18 cellular contexts compared by ENCODE assay signal in the genomic region with DNA sequence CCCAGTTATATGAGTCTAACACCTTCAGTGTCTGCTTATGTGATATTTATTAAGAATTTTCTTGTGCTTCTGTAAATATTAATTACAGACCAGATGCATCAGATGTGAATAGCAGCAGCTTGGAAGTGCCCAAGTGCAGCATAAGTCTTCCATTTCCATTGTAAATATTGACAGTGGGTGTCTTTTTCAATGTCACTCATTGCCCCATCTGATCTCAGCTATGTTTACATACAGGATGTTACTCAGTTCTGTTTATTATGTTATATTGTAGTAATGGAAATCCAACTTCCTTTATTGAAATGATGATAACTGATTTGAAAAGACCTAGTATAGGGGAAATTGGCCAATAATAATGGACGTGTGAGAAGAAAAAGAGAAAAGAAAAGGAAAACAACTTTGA.
DNase-seq lines count a peak whose midpoint lies in the region; ATAC-seq, FAIRE-seq and TF ChIP-seq lines count a peak whose summit lies in the region.
"Had no signal": no experiment of that assay in that cellular context is flagged by ENCODE, and none has a peak within 500 bp of the region (broad histone marks: within the 10 kb centered on the region; RNA-seq: fewer than 3 reads in every experiment).

No MANE protein-coding gene starts in this region.

- H2BK12ac ChIP-seq in neuronal stem cell (ENCODE audit: low read length): no peak overlapping the region

- in situ Hi-C loops in HepG2 (cut with HindIII; ENCODE audit: extremely low pct_ligation_motif_present, low pct_unique_long_range_greater_than_20kb): no loop called here

- H3K27me3 ChIP-seq in HepG2 (ENCODE audit: control insufficient read depth in 1 of 2, insufficient read depth in 2 of 2, low read length in 2 of 2) (no peaks in the 10 kb centered on the region), right lobe of liver (no peaks in the 10 kb centered on the region), esophagus squamous epithelium (no peaks in the 10 kb centered on the region), neuronal stem cell (ENCODE audit: control insufficient read depth in 3 of 3, insufficient read depth in 3 of 3, low read depth in 1 of 3, low read length in 3 of 3) (peaks cover 0 to 2% (median 0%) of the 10 kb centered on the region in 3 experiments)

- H3K79me1 ChIP-seq in neuronal stem cell (ENCODE audit: low read depth, low read length): no peaks in the 10 kb centered on the region

- intact Hi-C loops in HepG2 (cut with micrococcal nuclease; ENCODE audit: unreplicated experiment): no loop called here
- intact Hi-C loops in right lobe of liver (cut with DNase I): no loop called here
- intact Hi-C loops in esophagus squamous epithelium (cut with DNase I): no loop called here

- H3K4me1 ChIP-seq in HepG2 (ENCODE audit: insufficient read depth, low read length) (peaks cover 31% of the 10 kb centered on the region), right lobe of liver (no peaks in the 10 kb centered on the region), esophagus squamous epithelium (peaks cover 0 to 14% (median 0%) of the 10 kb centered on the region in 3 donors), neuronal stem cell (ENCODE audit: control insufficient read depth in 2 of 2, insufficient read depth in 1 of 2, low read depth in 1 of 2, low read length in 2 of 2) (no peaks in the 10 kb centered on the region)

- no peaks in the 10 kb centered on the region for H3K79me2 ChIP-seq in HepG2 (ENCODE audit: insufficient read depth, low read length)

- 0 out of 2 replicates have a peak overlapping the region, but pooled peaks have one; percentile 13 for H3K4me2 ChIP-seq in HepG2 (ENCODE audit: low read depth, low read length)
- no peak overlapping the region for H3K4me2 ChIP-seq in neuronal stem cell (ENCODE audit: insufficient read depth, low read length, poor library complexity, severe bottlenecking)

- H2AFZ ChIP-seq in HepG2 (ENCODE audit: low read length) (no peak overlapping the region), neuronal stem cell (ENCODE audit: low read length) (no peak overlapping the region)

- H3K18ac ChIP-seq in neuronal stem cell (ENCODE audit: low read length): no peak overlapping the region

- no peak overlapping the region for H4K8ac ChIP-seq in neuronal stem cell (ENCODE audit: low read depth, low read length)

- TF ChIP-seq POLR2A in HepG2 (IDR thresholded peaks at IDR 0.05; ENCODE audit: insufficient read depth in 1 of 2, low read depth in 2 of 2, low read length in 2 of 2) (no peak), right lobe of liver (IDR thresholded peaks at IDR 0.05) (no peak), esophagus squamous epithelium (IDR thresholded peaks at IDR 0.05) (no peak)

- no peak overlapping the region for H3K23ac ChIP-seq in neuronal stem cell (ENCODE audit: low read depth, low read length, poor library complexity)

- TF ChIP-seq CTCF in HepG2 (CRISPR knock-in tag; IDR thresholded peaks at IDR 0.05): no peak
- no peak for TF ChIP-seq CTCF in right lobe of liver (IDR thresholded peaks at IDR 0.05)
- no peak for TF ChIP-seq CTCF in esophagus squamous epithelium (IDR thresholded peaks at IDR 0.05)

- no peak for FAIRE-seq in HepG2 (lab: Jason Lieb, UNC)
- peak; percentile 90 for FAIRE-seq in islet of Langerhans (lab: Jason Lieb, UNC)
- FAIRE-seq: D721Med, HTR-8/SVneo had no signal

- H3K27ac ChIP-seq in HepG2 (ENCODE audit: extremely low read length, insufficient read depth, low read length) (no peak overlapping the region), right lobe of liver (no peak overlapping the region), esophagus squamous epithelium (no peak overlapping the region), neuronal stem cell (replicated peaks; ENCODE audit: low read length) (no peak overlapping the region)

- WGBS in HepG2 (ENCODE audit: low lambda C conversion rate): 14% methylated on average over 1 of the region's 1 CpG
- WGBS in right lobe of liver (ENCODE audit: insufficient coverage, low coverage, low lambda C conversion rate, missing lambda C conversion rate): 43% methylated on average over 1 of the region's 1 CpG
- 62 to 68% methylated on average over 1 of the region's 1 CpG for WGBS in esophagus squamous epithelium, 2 donors
- WGBS in neuronal stem cell (ENCODE audit: extremely low coverage in 2 of 2, insufficient read length in 2 of 2, insufficient replicate concordance in 1 of 2), 2 donors: no CpG with 5 or more reads among the region's 1 CpG

- no peaks in the 10 kb centered on the region; a peak in 1 of 5 replicates for H3K36me3 ChIP-seq in HepG2 (replicated peaks in 1 of 2; ENCODE audit: control insufficient read depth in 1 of 2, insufficient read depth in 2 of 2, low read length in 2 of 2)
- H3K36me3 ChIP-seq in right lobe of liver: no peaks in the 10 kb centered on the region
- no peaks in the 10 kb centered on the region for H3K36me3 ChIP-seq in esophagus squamous epithelium
- H3K36me3 ChIP-seq in neuronal stem cell (replicated peaks in 1 of 2; ENCODE audit: control insufficient read depth in 2 of 2, insufficient read depth in 2 of 2, low read length in 2 of 2): no peaks in the 10 kb centered on the region

- peaks cover 11% of the 10 kb centered on the region for H3K9me3 ChIP-seq in HepG2 (ENCODE audit: low read length)
- peaks cover 0 to 9% (median 0%) of the 10 kb centered on the region in 4 donors for H3K9me3 ChIP-seq in right lobe of liver
- H3K9me3 ChIP-seq in esophagus squamous epithelium: peaks cover 0 to 12% (median 0%) of the 10 kb centered on the region in 3 donors
- peaks cover 0 to 1% of the 10 kb centered on the region in 2 donors for H3K9me3 ChIP-seq in neuronal stem cell (replicated peaks in 1 of 2; ENCODE audit: control insufficient read depth in 2 of 2, insufficient read depth in 1 of 2, low read depth in 1 of 2, low read length in 2 of 2)

- no peak overlapping the region for H2BK5ac ChIP-seq in neuronal stem cell (ENCODE audit: low read length)

- DNase-seq in HepG2 (ENCODE audit: low spot score): peak; percentile 38
- no peak for DNase-seq in right lobe of liver
- DNase-seq in NCI-H748 (lab: John Stamatoyannopoulos, UW; ENCODE audit: unreplicated experiment): peak; percentile 74
- DNase-seq in esophagus squamous epithelium (lab: John Stamatoyannopoulos, UW): no peak
- no peak for DNase-seq in stimulated activated CD4-positive, alpha-beta T cell treated with anti-CD3 and anti-CD28 coated beads, Interleukin-15, amount 100 ng/mL, for 24 hours
- DNase-seq in neuronal stem cell (ENCODE audit: low spot score): no peak
- DNase-seq: ACHN, C1 segment of cervical spinal cord, GDM1, H7, Karpas-422, MM.1S, NCI-H1092, NCI-H1694 treated with DMSO at 0.1 percent for 48 hours, NCI-H345 had no signal

- POLR2A ChIA-PET in HepG2 (lab: Yijun Ruan, JAX): no interaction called here

- no peak for TF ChIP-seq RAD21 in HepG2 (CRISPR knock-in tag; IDR thresholded peaks at IDR 0.05)

- no TSS peak for BruUV-seq in HepG2 (replicated peaks; lab: Mats Ljungman, UMichigan)

- H2AK5ac ChIP-seq in neuronal stem cell (ENCODE audit: low read depth, low read length): no peak overlapping the region

- no peak overlapping the region for H2BK120ac ChIP-seq in neuronal stem cell (ENCODE audit: low read depth, low read length)

- no peak overlapping the region for H3K4ac ChIP-seq in neuronal stem cell (ENCODE audit: low read length)

- H3K4me3 ChIP-seq in HepG2 (replicated peaks in 1 of 3; ENCODE audit: insufficient read depth in 1 of 3, low read depth in 2 of 3, low read length in 3 of 3) (no peak overlapping the region), right lobe of liver (no peak overlapping the region), esophagus squamous epithelium (no peak overlapping the region), neuronal stem cell (ENCODE audit: low read length in 2 of 2) (no peak overlapping the region)

- H3K9ac ChIP-seq in HepG2 (ENCODE audit: insufficient read depth, low read depth, low read length) (no peak overlapping the region), neuronal stem cell (ENCODE audit: low read depth, low read length, poor library complexity) (no peak overlapping the region)

- no peak overlapping the region for H3K14ac ChIP-seq in neuronal stem cell (ENCODE audit: low read length)

- H4K20me1 ChIP-seq in HepG2 (ENCODE audit: insufficient read depth, low read length): no peaks in the 10 kb centered on the region

- peak in 1 of 2 experiments; percentile 56; a peak in 1 of 4 replicates for TF ChIP-seq EP300 in HepG2 (IDR thresholded peaks at IDR 0.05; ENCODE audit: low read depth in 2 of 2, low read length in 2 of 2)
- no peak for TF ChIP-seq EP300 in HepG2 (CRISPR knock-in tag; IDR thresholded peaks at IDR 0.05; ENCODE audit: borderline replicate concordance)

- CTCF ChIA-PET in HepG2 (lab: Yijun Ruan, JAX; ENCODE audit: low intra/inter-chr PET ratio, low total read pairs): no interaction called here

- no peak overlapping the region for H2BK15ac ChIP-seq in neuronal stem cell (ENCODE audit: low read length)

- no peak overlapping the region for H4K91ac ChIP-seq in neuronal stem cell (ENCODE audit: low read depth, low read length, poor library complexity)

- ATAC-seq in HepG2: peak; percentile 83
- no peak for ATAC-seq in right lobe of liver

TF ChIP-seq in HepG2, 621 proteins besides CTCF, POLR2A, EP300 and RAD21 (continues in another document):
- TF ChIP-seq SAP130 (CRISPR knock-in tag; IDR thresholded peaks at IDR 0.05; ENCODE audit: low read depth) (0 out of 2 replicates have a peak, but pooled peaks have one; percentile 32), ELF3 (CRISPR knock-in tag; IDR thresholded peaks at IDR 0.05) (peak; percentile 60; the same call in 1 of the 2 replicates), CREM (IDR thresholded peaks at IDR 0.05) (0 out of 2 replicates have a peak, but pooled peaks have one; percentile 15), CREM (CRISPR knock-in tag; IDR thresholded peaks at IDR 0.05) (no peak), RARA (CRISPR knock-in tag; IDR thresholded peaks at IDR 0.05) (peak; percentile 47; the same call in 1 of the 2 replicates), RCOR2 (CRISPR knock-in tag; IDR thresholded peaks at IDR 0.05) (0 out of 2 replicates have a peak, but pooled peaks have one; percentile 29), GATAD2A (CRISPR knock-in tag; IDR thresholded peaks at IDR 0.05) (peak; percentile 81), SALL1 (CRISPR knock-in tag; IDR thresholded peaks at IDR 0.05) (peak; percentile 26; the same call in 1 of the 2 replicates), NFE2L2 (IDR thresholded peaks at IDR 0.05; ENCODE audit: low read length) (no peak)

Comparison
In these comparisons a context has a peak if more than half of its experiments do, and no peak if none do; other contexts are left out.
1. DNase-seq: peak in HepG2 (single experiment) and NCI-H748 (single experiment); none in right lobe of liver (0 of 3), esophagus squamous epithelium (single experiment), stimulated activated CD4-positive, alpha-beta T cell treated with anti-CD3 and anti-CD28 coated beads, Interleukin-15, amount 100 ng/mL, for 24 hours (single experiment) and neuronal stem cell (single experiment).